ENCODE assay signal across 11 cellular contexts in genomic region chr16:81696136-81696958, GRCh38.
DNase-seq lines count a peak whose midpoint lies in the region; ATAC-seq, FAIRE-seq and TF ChIP-seq lines count a peak whose summit lies in the region.
"Had no signal": no experiment of that assay in that cellular context is flagged by ENCODE, and none has a peak within 500 bp of the region (broad histone marks: within the 10 kb centered on the region; RNA-seq: fewer than 3 reads in every experiment).

No MANE protein-coding gene starts in this region.

- H3K23me2 ChIP-seq in H1 (ENCODE audit: low read depth, low read length) = no peaks in the 10 kb centered on the region

- H3K4me1 Mint-ChIP-seq in natural killer cell treated with Interleukin-12 subunit alpha and Interleukin-12 subunit beta and Interleukin-15 and Interleukin-18, amount 100 ng/mL, for 72 hours (ENCODE audit: low read depth in 2 of 2) = peaks cover 6 to 11% of the 10 kb centered on the region in 2 donors
- H3K4me1 Mint-ChIP-seq in T-cell = no peaks in the 10 kb centered on the region

- H4K8ac ChIP-seq in H1 (ENCODE audit: extremely low read depth, insufficient read depth, low read length) = 0 out of 2 replicates have a peak overlapping the region, but pooled peaks have one; percentile 29

- H3K4me1 ChIP-seq in left ventricle myocardium inferior (peaks cover 45% of the 10 kb centered on the region), H1 (replicated peaks in 1 of 4; ENCODE audit: control insufficient read depth in 3 of 4, insufficient read depth in 4 of 4, low read length in 3 of 4) (no peaks in the 10 kb centered on the region)
- H3K4me1 ChIP-seq: ascending aorta, pancreas had no signal

- H3K4me3 ChIP-seq in left ventricle myocardium inferior (no peak overlapping the region), H1 (ENCODE audit: extremely low read depth in 1 of 4, insufficient read depth in 2 of 4, low read depth in 3 of 4, low read length in 4 of 4) (no peak overlapping the region)
- H3K4me3 ChIP-seq: ascending aorta, esophagus muscularis mucosa, pancreas had no signal

- H3K9me3 Mint-ChIP-seq in natural killer cell treated with Interleukin-12 subunit alpha and Interleukin-12 subunit beta and Interleukin-15 and Interleukin-18, amount 100 ng/mL, for 72 hours = no peaks in the 10 kb centered on the region
- H3K9me3 Mint-ChIP-seq in T-cell = no peaks in the 10 kb centered on the region

- H3K14ac ChIP-seq in H1 (ENCODE audit: insufficient read length) = no peak overlapping the region

- no peak overlapping the region for H2AK5ac ChIP-seq in H1 (ENCODE audit: low read depth, low read length)

- H3K36me3 ChIP-seq in left ventricle myocardium inferior = peaks cover 37% of the 10 kb centered on the region
- H3K36me3 ChIP-seq in H1 (ENCODE audit: control insufficient read depth in 2 of 4, insufficient read depth in 4 of 4, low read length in 3 of 4) = peaks cover 6 to 23% (median 16%) of the 10 kb centered on the region in 4 experiments; a peak in 7 of 8 replicates

- no peak overlapping the region for H2AFZ ChIP-seq in H1 (ENCODE audit: low read length)

- no peak overlapping the region for H3K4me3 Mint-ChIP-seq in natural killer cell treated with Interleukin-12 subunit alpha and Interleukin-12 subunit beta and Interleukin-15 and Interleukin-18, amount 100 ng/mL, for 72 hours
- no peak overlapping the region for H3K4me3 Mint-ChIP-seq in T-cell

- H4K91ac ChIP-seq in H1 (replicated peaks; ENCODE audit: insufficient read length, low read length) = no peak overlapping the region

- CTCF ChIA-PET in H1 (lab: Charles Lee; ENCODE audit: partially characterized antibody) (interaction anchor here (0.5 to 9.8 kb wide), 45 partner anchors 10 to 548 kb away, joined by 3 to 134 read pairs (median 6); no protein-coding TSS in a partner anchor), T-cell (lab: Charles Lee) (interaction anchor here (0.6 kb wide), 2 partner anchors 96 to 292 kb away, joined by 3 to 5 read pairs; no protein-coding TSS in a partner anchor)

- no peak for TF ChIP-seq EP300 in H1 (IDR thresholded peaks at IDR 0.05; ENCODE audit: borderline replicate concordance in 1 of 2, low read depth in 2 of 2, low read length in 2 of 2)

- 90% methylated on average over 23 of the region's 23 CpGs; no CpG with 5 or more reads in 1 of the 2 experiments for WGBS in H1 (ENCODE audit: extremely low coverage in 1 of 2, insufficient coverage in 1 of 2, insufficient read length in 1 of 2, insufficient replicate concordance in 2 of 2, low coverage in 1 of 2, low lambda C conversion rate in 2 of 2, missing lambda C conversion rate in 1 of 2), 2 experiments

- no peaks in the 10 kb centered on the region for H3K79me2 ChIP-seq in H1 (ENCODE audit: control insufficient read depth in 1 of 2, insufficient read depth in 2 of 2, low read length in 2 of 2)

- H3K56ac ChIP-seq in H1 (replicated peaks; ENCODE audit: insufficient read length, low read depth, low read length) = no peak overlapping the region

- peak overlapping the region; percentile 26 for H2BK5ac ChIP-seq in H1 (ENCODE audit: low read depth, low read length)

- intact Hi-C loops in Right ventricle myocardium superior (cut with DNase I) = no loop called here
- intact Hi-C loops in left ventricle myocardium inferior (cut with micrococcal nuclease) = no loop called here

- no peak overlapping the region for H3K9ac ChIP-seq in H1 (replicated peaks in 1 of 4; ENCODE audit: extremely low read depth in 1 of 4, low read depth in 3 of 4, low read length in 3 of 4)

- no peak overlapping the region for H3K18ac ChIP-seq in H1 (ENCODE audit: extremely low read depth, low read length)

- peak overlapping the region; percentile 21 to 71 for H3K27ac Mint-ChIP-seq in natural killer cell treated with Interleukin-12 subunit alpha and Interleukin-12 subunit beta and Interleukin-15 and Interleukin-18, amount 100 ng/mL, for 72 hours
- peak overlapping the region in 1 of 2 donors; percentile 30 for H3K27ac Mint-ChIP-seq in T-cell

- no peak overlapping the region for H2BK12ac ChIP-seq in H1 (ENCODE audit: low read depth, low read length)

- ATAC-seq in Right ventricle myocardium superior (ENCODE audit: poor library complexity) (peak; percentile 73), T-cell (replicated peaks in 1 of 4) (no peak), HG03139 (IDR thresholded peaks at IDR 0.05; ENCODE audit: unreplicated experiment) (no peak), HG02642 (IDR thresholded peaks at IDR 0.05; ENCODE audit: poor library complexity, unreplicated experiment) (no peak)
- peak; percentile 64 to 83 for ATAC-seq in natural killer cell treated with Interleukin-12 subunit alpha and Interleukin-12 subunit beta and Interleukin-15 and Interleukin-18, amount 100 ng/mL, for 72 hours

- no peaks in the 10 kb centered on the region for H3K27me3 ChIP-seq in left ventricle myocardium inferior (ENCODE audit: low read depth)
- H3K27me3 ChIP-seq in H1 (replicated peaks in 1 of 4; ENCODE audit: control insufficient read depth in 3 of 4, extremely low read depth in 1 of 4, insufficient read depth in 3 of 4, low read length in 3 of 4) = no peaks in the 10 kb centered on the region
- H3K27me3 ChIP-seq: ascending aorta, esophagus muscularis mucosa, pancreas had no signal

- H3K27me3 Mint-ChIP-seq in natural killer cell treated with Interleukin-12 subunit alpha and Interleukin-12 subunit beta and Interleukin-15 and Interleukin-18, amount 100 ng/mL, for 72 hours = no peaks in the 10 kb centered on the region
- H3K27me3 Mint-ChIP-seq in T-cell = no peaks in the 10 kb centered on the region

- TF ChIP-seq CTCF in left ventricle myocardium inferior (IDR thresholded peaks at IDR 0.05; ENCODE audit: borderline replicate concordance) = no peak
- no peak for TF ChIP-seq CTCF in H1 (IDR thresholded peaks at IDR 0.05; ENCODE audit: control extremely low read depth in 1 of 3, insufficient read depth in 1 of 3, low read depth in 1 of 3, low read length in 3 of 3)

- TF ChIP-seq RAD21 in H1 (IDR thresholded peaks at IDR 0.05 in 1 of 2, conservative IDR thresholded peaks at IDR 0.05 in 1 of 2; ENCODE audit: low read depth in 2 of 2, low read length in 2 of 2) = no peak

- no peak overlapping the region for H3K4me2 ChIP-seq in H1 (ENCODE audit: insufficient read depth in 1 of 2, low read depth in 2 of 2, low read length in 2 of 2)

- no peak for FAIRE-seq in H1 (lab: Jason Lieb, UNC)
- FAIRE-seq: pancreas had no signal

- H3K36me3 Mint-ChIP-seq in natural killer cell treated with Interleukin-12 subunit alpha and Interleukin-12 subunit beta and Interleukin-15 and Interleukin-18, amount 100 ng/mL, for 72 hours = no peaks in the 10 kb centered on the region
- H3K36me3 Mint-ChIP-seq in T-cell = peaks cover 51% of the 10 kb centered on the region

- H2BK15ac ChIP-seq in H1 (ENCODE audit: low read length) = no peak overlapping the region

- H3K79me1 ChIP-seq in H1 (ENCODE audit: low read depth, low read length) = no peaks in the 10 kb centered on the region

- no peak for TF ChIP-seq POLR2A in H1 (IDR thresholded peaks at IDR 0.05; ENCODE audit: control extremely low read depth in 1 of 2, low read depth in 2 of 2, low read length in 2 of 2)

- H3K27ac ChIP-seq in left ventricle myocardium inferior (replicated peaks) = no peak overlapping the region
- no peak overlapping the region for H3K27ac ChIP-seq in H1 (ENCODE audit: low read depth, low read length)
- H3K27ac ChIP-seq: ascending aorta had no signal

- POLR2A ChIA-PET in H1 (lab: Charles Lee; ENCODE audit: partially characterized antibody) (interaction anchor here (0.7 to 2.3 kb wide), 2 partner anchors 14 to 75 kb away, joined by 3 to 7 read pairs; no protein-coding TSS in a partner anchor), T-cell (lab: Charles Lee) (interaction anchor here in 1 of 2 donors (0.7 kb wide), 1 partner anchor 201 kb away, joined by 4 read pairs; no protein-coding TSS in a partner anchor)

- DNase-seq in Right ventricle myocardium superior (peak; percentile 30), left ventricle myocardium inferior (no peak), H1 (ENCODE audit: low read depth in 1 of 2, low spot score in 2 of 2) (no peak), T-cell (no peak), NCI-H345 treated with DMSO at 0.1 percent for 48 hours (lab: John Stamatoyannopoulos, UW; ENCODE audit: unreplicated experiment) (no peak)
- no peak for DNase-seq in natural killer cell treated with Interleukin-12 subunit alpha and Interleukin-12 subunit beta and Interleukin-15 and Interleukin-18, amount 100 ng/mL, for 72 hours (ENCODE audit: low spot score)

- H3K23ac ChIP-seq in H1 (ENCODE audit: insufficient read length) = no peak overlapping the region

- peaks cover 1 to 2% of the 10 kb centered on the region in 2 experiments for H4K20me1 ChIP-seq in H1 (replicated peaks in 1 of 2; ENCODE audit: control insufficient read depth in 1 of 2, insufficient read depth in 2 of 2, low read length in 2 of 2)

- H3K9me3 ChIP-seq in left ventricle myocardium inferior (replicated peaks) (no peaks in the 10 kb centered on the region), H1 (ENCODE audit: insufficient read depth in 2 of 2, low read depth in 1 of 2, low read length in 1 of 2) (no peaks in the 10 kb centered on the region)
- H3K9me3 ChIP-seq: ascending aorta, esophagus muscularis mucosa, pancreas had no signal

- no peak overlapping the region for H3K4ac ChIP-seq in H1 (replicated peaks; ENCODE audit: insufficient read length, low read depth, low read length)

- H2BK120ac ChIP-seq in H1 (replicated peaks; ENCODE audit: low read depth, low read length) = no peak overlapping the region

- no peak overlapping the region for H4K5ac ChIP-seq in H1 (ENCODE audit: insufficient read length, low read depth, low read length)

- H2BK20ac ChIP-seq in H1 (ENCODE audit: low read length) = no peak overlapping the region

TF ChIP-seq in H1, 55 proteins besides CTCF, POLR2A, EP300 and RAD21:
- TF ChIP-seq CBX5 (IDR thresholded peaks at IDR 0.05; ENCODE audit: low read depth, low read length) (no peak), SUZ12 (IDR thresholded peaks at IDR 0.05; ENCODE audit: low read length) (no peak), USF2 (IDR thresholded peaks at IDR 0.05; ENCODE audit: low read length) (no peak), CBX8 (IDR thresholded peaks at IDR 0.05; ENCODE audit: borderline replicate concordance, low read depth, low read length) (no peak), KDM4A (IDR thresholded peaks at IDR 0.05; ENCODE audit: low read depth, low read length, severe bottlenecking) (no peak), JUND (IDR thresholded peaks at IDR 0.05; ENCODE audit: low read length) (no peak), TBP (IDR thresholded peaks at IDR 0.05; ENCODE audit: low read depth, low read length) (no peak), TCF12 (IDR thresholded peaks at IDR 0.05; ENCODE audit: low read depth, low read length) (no peak), CREB1 (IDR thresholded peaks at IDR 0.05) (no peak)

Comparison
In these comparisons a context has a peak if more than half of its experiments do, and no peak if none do; other contexts are left out.
1. ATAC-seq: peak in Right ventricle myocardium superior (single experiment) and natural killer cell treated with Interleukin-12 subunit alpha and Interleukin-12 subunit beta and Interleukin-15 and Interleukin-18, amount 100 ng/mL, for 72 hours (2 of 2); none in T-cell (0 of 4), HG03139 (single experiment) and HG02642 (single experiment).